21 cellular contexts compared by ENCODE assay signal in genomic region chr15:85657132-85657531, GRCh38.
DNase-seq lines count a peak whose midpoint lies in the region; ATAC-seq, FAIRE-seq and TF ChIP-seq lines count a peak whose summit lies in the region.
"Had no signal": no experiment of that assay in that cellular context is flagged by ENCODE, and none has a peak within 500 bp of the region (broad histone marks: within the 10 kb centered on the region; RNA-seq: fewer than 3 reads in every experiment).

No MANE protein-coding gene starts in this region.

- no peak for FAIRE-seq in HepG2 (lab: Jason Lieb, UNC)
- FAIRE-seq: A549, D721Med, G401.6, GM12891 had no signal

- H3K36me3 Mint-ChIP-seq in T-helper 17 cell (ENCODE audit: low read depth) (peaks cover 3% of the 10 kb centered on the region), immature natural killer cell (peaks cover 5 to 25% (median 11%) of the 10 kb centered on the region in 3 donors)

- H4K20me1 ChIP-seq in HepG2 (ENCODE audit: insufficient read depth, low read length): no peaks in the 10 kb centered on the region

- H3K4me1 ChIP-seq in liver (ENCODE audit: control insufficient read depth in 4 of 4, insufficient read depth in 4 of 4, low read length in 3 of 4): peaks cover 0 to 1% (median 0%) of the 10 kb centered on the region in 4 donors
- 0 out of 2 replicates have a peak, but pooled peaks cover 6% of the 10 kb centered on the region for H3K4me1 ChIP-seq in HepG2 (ENCODE audit: insufficient read depth, low read length)
- peaks cover 0 to 11% (median 0%) of the 10 kb centered on the region in 4 donors for H3K4me1 ChIP-seq in right lobe of liver
- H3K4me1 ChIP-seq: A549; BLaER1 treated with 17β-estradiol and CSF1 and Interleukin-3, amounts not matched to agents 10 nM and 100 nM; Caco-2 had no signal

- no peak overlapping the region for H3K27ac ChIP-seq in liver (ENCODE audit: low read depth in 1 of 2, low read length in 2 of 2)
- H3K27ac ChIP-seq in HepG2 (ENCODE audit: extremely low read length, insufficient read depth, low read length): no peak overlapping the region
- H3K27ac ChIP-seq in right lobe of liver: peak overlapping the region in 1 of 3 donors; percentile 50
- H3K27ac ChIP-seq: 22Rv1; A549; BLaER1 treated with 17β-estradiol and CSF1 and Interleukin-3, amounts not matched to agents 10 nM and 100 nM; C4-2B had no signal

- DNase-seq in HepG2 (ENCODE audit: low spot score) (no peak), T-helper 17 cell (no peak), right lobe of liver (no peak), immature natural killer cell (no peak)
- DNase-seq: AML-193; Caco-2; Calu3; CD4-positive, alpha-beta T cell; CD8-positive, alpha-beta T cell; DMS79 treated with DMSO at 0.1 percent for 48 hours; GF-D8 had no signal

- TF ChIP-seq EP300 in HepG2 (IDR thresholded peaks at IDR 0.05; ENCODE audit: low read depth in 2 of 2, low read length in 2 of 2): no peak
- no peak for TF ChIP-seq EP300 in HepG2 (CRISPR knock-in tag; IDR thresholded peaks at IDR 0.05; ENCODE audit: borderline replicate concordance)

- H3K27me3 ChIP-seq in liver (ENCODE audit: control insufficient read depth in 4 of 4, insufficient read depth in 4 of 4, low read length in 3 of 4) (no peaks in the 10 kb centered on the region), HepG2 (ENCODE audit: control insufficient read depth in 1 of 2, insufficient read depth in 2 of 2, low read length in 2 of 2) (no peaks in the 10 kb centered on the region), right lobe of liver (no peaks in the 10 kb centered on the region)
- H3K27me3 ChIP-seq: BLaER1 treated with 17β-estradiol and CSF1 and Interleukin-3, amounts not matched to agents 10 nM and 100 nM had no signal

- 40% methylated on average over 1 of the region's 1 CpG for WGBS in liver
- WGBS in HepG2 (ENCODE audit: low lambda C conversion rate): 0% methylated on average over 1 of the region's 1 CpG
- WGBS in right lobe of liver (ENCODE audit: insufficient coverage, low coverage, low lambda C conversion rate, missing lambda C conversion rate): 88% methylated on average over 1 of the region's 1 CpG

- H3K27ac Mint-ChIP-seq in T-helper 17 cell (peak overlapping the region; percentile 100), immature natural killer cell (peak overlapping the region in 1 of 6 donors; percentile 71)
- H3K27ac Mint-ChIP-seq: B cell; CD4-positive, alpha-beta T cell; CD8-positive, alpha-beta T cell had no signal

- ATAC-seq in HepG2 (no peak), T-helper 17 cell (no peak), right lobe of liver (peak; percentile 64 to 89 (median 78)), GM19455 (IDR thresholded peaks at IDR 0.05; ENCODE audit: unreplicated experiment) (no peak)
- ATAC-seq: A549; CD8-positive, alpha-beta T cell had no signal

- no peak for TF ChIP-seq POLR2A in HepG2 (IDR thresholded peaks at IDR 0.05; ENCODE audit: insufficient read depth in 1 of 2, low read depth in 2 of 2, low read length in 2 of 2)
- TF ChIP-seq POLR2A in right lobe of liver (IDR thresholded peaks at IDR 0.05): no peak

- H3K79me2 ChIP-seq in HepG2 (ENCODE audit: insufficient read depth, low read length): no peaks in the 10 kb centered on the region

- no peaks in the 10 kb centered on the region for H3K9me3 Mint-ChIP-seq in immature natural killer cell
- H3K9me3 Mint-ChIP-seq: CD4-positive, alpha-beta T cell; CD8-positive, alpha-beta T cell had no signal

- TF ChIP-seq CTCF in liver (IDR thresholded peaks at IDR 0.05; ENCODE audit: low read depth, low read length, missing input control): no peak
- no peak for TF ChIP-seq CTCF in HepG2 (CRISPR knock-in tag; IDR thresholded peaks at IDR 0.05)
- TF ChIP-seq CTCF in right lobe of liver (IDR thresholded peaks at IDR 0.05): no peak

- no peaks in the 10 kb centered on the region for H3K9me3 ChIP-seq in liver (ENCODE audit: control insufficient read depth in 4 of 4, low read length in 3 of 4)
- no peaks in the 10 kb centered on the region for H3K9me3 ChIP-seq in HepG2 (ENCODE audit: low read length)
- no peaks in the 10 kb centered on the region for H3K9me3 ChIP-seq in T-helper 17 cell (ENCODE audit: control insufficient read depth, low read length, poor library complexity, severe bottlenecking)
- H3K9me3 ChIP-seq in right lobe of liver: no peaks in the 10 kb centered on the region
- H3K9me3 ChIP-seq: A549; BLaER1 treated with 17β-estradiol and CSF1 and Interleukin-3, amounts not matched to agents 10 nM and 100 nM; Caco-2 had no signal

- H3K4me3 ChIP-seq in liver (ENCODE audit: low read depth in 1 of 3, low read length in 3 of 3): no peak overlapping the region
- no peak overlapping the region for H3K4me3 ChIP-seq in HepG2 (replicated peaks in 1 of 3; ENCODE audit: insufficient read depth in 1 of 3, low read depth in 2 of 3, low read length in 3 of 3)
- H3K4me3 ChIP-seq in right lobe of liver: no peak overlapping the region
- H3K4me3 ChIP-seq: A549; BLaER1 treated with 17β-estradiol and CSF1 and Interleukin-3, amounts not matched to agents 10 nM and 100 nM had no signal

- peaks cover 19% of the 10 kb centered on the region for H3K4me1 Mint-ChIP-seq in T-helper 17 cell
- peaks cover 2 to 9% of the 10 kb centered on the region in 2 donors for H3K4me1 Mint-ChIP-seq in immature natural killer cell
- H3K4me1 Mint-ChIP-seq: B cell had no signal

- no TSS peak for BruUV-seq in HepG2 (replicated peaks; lab: Mats Ljungman, UMichigan)

- H2AFZ ChIP-seq in HepG2 (ENCODE audit: low read length): no peak overlapping the region

- H3K27me3 Mint-ChIP-seq in T-helper 17 cell: no peaks in the 10 kb centered on the region
- no peaks in the 10 kb centered on the region for H3K27me3 Mint-ChIP-seq in immature natural killer cell (ENCODE audit: low read depth in 3 of 3)
- H3K27me3 Mint-ChIP-seq: B cell; CD4-positive, alpha-beta T cell had no signal

- CTCF ChIA-PET in HepG2 (lab: Yijun Ruan, JAX; ENCODE audit: low intra/inter-chr PET ratio, low total read pairs): no interaction called here

- peaks cover 10 to 37% (median 27%) of the 10 kb centered on the region in 4 donors for H3K36me3 ChIP-seq in liver (ENCODE audit: control insufficient read depth in 4 of 4, insufficient read depth in 3 of 4, low read depth in 1 of 4, low read length in 3 of 4)
- peaks cover 4 to 26% of the 10 kb centered on the region in 2 experiments; a peak in 4 of 5 replicates for H3K36me3 ChIP-seq in HepG2 (replicated peaks in 1 of 2; ENCODE audit: control insufficient read depth in 1 of 2, insufficient read depth in 2 of 2, low read length in 2 of 2)
- H3K36me3 ChIP-seq in right lobe of liver: peaks cover 0 to 32% (median 8%) of the 10 kb centered on the region in 4 donors

- POLR2A ChIA-PET in HepG2 (lab: Yijun Ruan, JAX): no interaction called here

- intact Hi-C loops in HepG2 (cut with micrococcal nuclease; ENCODE audit: unreplicated experiment): no loop called here
- intact Hi-C loops in right lobe of liver (cut with DNase I): no loop called here

- no peak overlapping the region for H3K9ac ChIP-seq in liver (ENCODE audit: low read depth in 1 of 2, low read length in 2 of 2)
- no peak overlapping the region for H3K9ac ChIP-seq in HepG2 (ENCODE audit: insufficient read depth, low read depth, low read length)
- H3K9ac ChIP-seq: BLaER1 treated with 17β-estradiol and CSF1 and Interleukin-3, amounts not matched to agents 10 nM and 100 nM had no signal

- H3K4me2 ChIP-seq in HepG2 (ENCODE audit: low read depth, low read length): no peak overlapping the region
- H3K4me2 ChIP-seq: A549; BLaER1 treated with 17β-estradiol and CSF1 and Interleukin-3, amounts not matched to agents 10 nM and 100 nM had no signal

- H3K4me3 Mint-ChIP-seq in T-helper 17 cell: no peak overlapping the region
- no peak overlapping the region for H3K4me3 Mint-ChIP-seq in immature natural killer cell
- H3K4me3 Mint-ChIP-seq: B cell; CD4-positive, alpha-beta T cell; CD8-positive, alpha-beta T cell had no signal

- in situ Hi-C loops in HepG2 (cut with HindIII; ENCODE audit: extremely low pct_ligation_motif_present, low pct_unique_long_range_greater_than_20kb): no loop called here

- no peak for TF ChIP-seq RAD21 in liver (IDR thresholded peaks at IDR 0.05)
- no peak for TF ChIP-seq RAD21 in HepG2 (CRISPR knock-in tag; IDR thresholded peaks at IDR 0.05)

TF ChIP-seq in liver, 16 proteins besides CTCF, POLR2A, EP300 and RAD21 (continues in another document):
- TF ChIP-seq FOXA2 (IDR thresholded peaks at IDR 0.05) (peak; percentile 79), YY1 (IDR thresholded peaks at IDR 0.05) (peak; percentile 35), NR2F2 (IDR thresholded peaks at IDR 0.05) (no peak), HNF4G (IDR thresholded peaks at IDR 0.05) (no peak)

TF ChIP-seq in HepG2, 621 proteins besides CTCF, POLR2A, EP300 and RAD21 (continues in another document):
- TF ChIP-seq KMT2B (CRISPR knock-in tag; IDR thresholded peaks at IDR 0.05): no peak
- TF ChIP-seq AGO1 (IDR thresholded peaks at IDR 0.05; ENCODE audit: low read depth, low read length, poor library complexity, severe bottlenecking): no peak
- TF ChIP-seq KAT7 (CRISPR knock-in tag; IDR thresholded peaks at IDR 0.05; ENCODE audit: borderline replicate concordance): no peak
- no peak for TF ChIP-seq ESRRA (CRISPR knock-in tag; IDR thresholded peaks at IDR 0.05; ENCODE audit: low read depth)
- no peak for TF ChIP-seq AFF4 (CRISPR knock-in tag; IDR thresholded peaks at IDR 0.05)
- TF ChIP-seq RFXANK (CRISPR knock-in tag; IDR thresholded peaks at IDR 0.05): no peak

Comparison
In these comparisons a context has a peak if more than half of its experiments do, and no peak if none do; other contexts are left out.
1. ATAC-seq: peak in right lobe of liver (4 of 4); none in HepG2 (single experiment), T-helper 17 cell (single experiment) and GM19455 (single experiment).